8 cellular contexts compared by ENCODE assay signal in the genomic region with DNA sequence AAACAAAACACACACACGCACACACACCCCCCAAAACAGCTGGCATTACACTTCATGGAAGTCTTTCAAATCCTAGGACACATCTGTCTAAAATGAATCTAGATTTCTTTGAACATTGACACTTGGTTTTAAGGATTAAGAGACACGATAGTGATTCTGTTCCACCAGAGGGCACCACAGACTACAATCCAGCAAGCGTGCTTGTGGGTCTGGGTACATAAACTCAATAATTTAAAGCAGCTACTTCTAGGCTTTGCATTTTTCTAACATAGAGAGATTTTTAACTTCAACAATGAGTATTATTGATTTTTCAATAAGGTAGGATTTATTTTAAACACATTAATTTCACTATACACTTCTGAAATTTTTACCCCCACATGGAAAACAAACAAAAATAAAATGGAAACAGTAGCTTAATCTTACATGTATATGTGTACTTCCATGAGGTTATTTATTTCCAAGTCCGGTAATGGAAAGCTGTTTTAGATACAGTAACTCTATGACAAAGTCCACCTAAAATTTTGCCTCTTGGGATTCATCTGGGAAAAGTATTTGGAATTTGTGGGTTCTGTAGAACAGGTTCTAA.
A peak's percentile ranks its signal among the peaks of the same experiment; 100 is the strongest.
DNase-seq lines count a peak whose midpoint lies in the region; ATAC-seq and TF ChIP-seq lines count a peak whose summit lies in the region.

No MANE protein-coding gene starts in this region.

- H3K4me3 Mint-ChIP-seq in activated T-cell treated with anti-CD3 and anti-CD28 coated beads, Interleukin-2, amount 50 U/mL, for 72 hours: no peak overlapping the region

- no peaks in the 10 kb centered on the region for H3K9me3 Mint-ChIP-seq in activated T-cell treated with anti-CD3 and anti-CD28 coated beads, Interleukin-2, amount 50 U/mL, for 72 hours

- H3K4me1 Mint-ChIP-seq in activated T-cell treated with anti-CD3 and anti-CD28 coated beads, Interleukin-2, amount 50 U/mL, for 72 hours (ENCODE audit: low read depth): peaks cover 13% of the 10 kb centered on the region

- no peak overlapping the region for H3K4me3 ChIP-seq in osteoblast (ENCODE audit: insufficient read depth, low read length)

- no peaks in the 10 kb centered on the region for H3K36me3 Mint-ChIP-seq in activated T-cell treated with anti-CD3 and anti-CD28 coated beads, Interleukin-2, amount 50 U/mL, for 72 hours (ENCODE audit: insufficient read depth in 2 of 2)

- peak; percentile 59 to 60 for ATAC-seq in activated T-cell treated with anti-CD3 and anti-CD28 coated beads, Interleukin-2, amount 50 U/mL, for 72 hours (replicated peaks in 1 of 2)

- H3K4me2 ChIP-seq in osteoblast (ENCODE audit: insufficient read depth, low read length): no peak overlapping the region

- H2AFZ ChIP-seq in osteoblast (ENCODE audit: low read length): no peak overlapping the region

- no peaks in the 10 kb centered on the region for H3K4me1 ChIP-seq in osteoblast (ENCODE audit: insufficient read depth, low read length)

- H3K27ac Mint-ChIP-seq in activated T-cell treated with anti-CD3 and anti-CD28 coated beads, Interleukin-2, amount 50 U/mL, for 72 hours: no peak overlapping the region

- DNase-seq in NCI-H2107 treated with DMSO at 0.1 percent for 48 hours (lab: John Stamatoyannopoulos, UW; ENCODE audit: unreplicated experiment) (peak; percentile 1), NCI-H2107 (lab: John Stamatoyannopoulos, UW) (no peak), HS-27A (ENCODE audit: low read depth) (peak; percentile 42), OCI-M1 (lab: John Stamatoyannopoulos, UW) (peak; percentile 89), fibroblast of the conjunctiva (ENCODE audit: low read depth) (peak; percentile 76), osteoblast (ENCODE audit: insufficient read length, low spot score, missing footprints) (peak; percentile 19), ureter (ENCODE audit: low spot score) (peak; percentile 70)
- DNase-seq in activated T-cell treated with anti-CD3 and anti-CD28 coated beads, Interleukin-2, amount 50 U/mL, for 72 hours: peak; percentile 63 to 66

- H3K9me3 ChIP-seq in osteoblast (ENCODE audit: low read depth, low read length): no peaks in the 10 kb centered on the region

- no peaks in the 10 kb centered on the region for H3K36me3 ChIP-seq in osteoblast (ENCODE audit: insufficient read depth, low read length)

- H3K79me2 ChIP-seq in osteoblast (ENCODE audit: insufficient read depth, low read length): no peaks in the 10 kb centered on the region

- no peak overlapping the region for H3K27ac ChIP-seq in osteoblast (ENCODE audit: low read depth, low read length)

- no peaks in the 10 kb centered on the region for H3K27me3 ChIP-seq in osteoblast (ENCODE audit: insufficient read depth, low read length)

- no peaks in the 10 kb centered on the region for H4K20me1 ChIP-seq in osteoblast (ENCODE audit: insufficient read depth, low read length)

- H3K27me3 Mint-ChIP-seq in activated T-cell treated with anti-CD3 and anti-CD28 coated beads, Interleukin-2, amount 50 U/mL, for 72 hours (ENCODE audit: low read depth): peaks cover 21% of the 10 kb centered on the region

- TF ChIP-seq CTCF in osteoblast (IDR thresholded peaks at IDR 0.05; ENCODE audit: extremely low read depth, low read depth, low read length): peak; percentile 74
